18 cellular contexts compared by ENCODE assay signal in genomic region chrX:74579597-74580209, GRCh38. TPM values are rescaled to one million over a fixed set of nuclear protein-coding genes. Genes with fewer than 3 reads are reported as not detected.
DNase-seq lines count a peak whose midpoint lies in the region; ATAC-seq and TF ChIP-seq lines count a peak whose summit lies in the region.
"Had no signal": no experiment of that assay in that cellular context is flagged by ENCODE, and none has a peak within 500 bp of the region (broad histone marks: within the 10 kb centered on the region; RNA-seq: fewer than 3 reads in every experiment).

No MANE protein-coding gene starts in this region.

- TF ChIP-seq EP300 in suprapubic skin (IDR thresholded peaks at IDR 0.05) = no peak

- no peaks in the 10 kb centered on the region for H4K20me1 ChIP-seq in fibroblast of lung (ENCODE audit: control insufficient read depth, extremely low read depth, insufficient read depth, low read length)

- H3K4me3 Mint-ChIP-seq in activated naive CD4-positive, alpha-beta T cell treated with anti-CD3 and anti-CD28 coated beads, Interleukin-2, amount 10 ng/mL, durations not matched to agents 7 days and 5 days = no peak overlapping the region
- H3K4me3 Mint-ChIP-seq in activated T-helper 1 cell treated with anti-CD3 and anti-CD28 coated beads, Interleukin-12 subunit alpha, Interleukin-12 subunit beta, Interleukin-2, Interleukin-4 antibody, amounts not matched to agents 30 ng/mL and 10 ng/mL and 1 ng/mL, durations not matched to agents 14 hours and 24 hours and 36 hours = no peak overlapping the region

- no peaks in the 10 kb centered on the region for H3K9me3 Mint-ChIP-seq in activated naive CD4-positive, alpha-beta T cell treated with anti-CD3 and anti-CD28 coated beads, Interleukin-2, amount 50 U/mL, for 72 hours
- H3K9me3 Mint-ChIP-seq in activated naive CD4-positive, alpha-beta T cell treated with anti-CD3 and anti-CD28 coated beads, Interleukin-2, amount 10 ng/mL, durations not matched to agents 7 days and 5 days = no peaks in the 10 kb centered on the region
- H3K9me3 Mint-ChIP-seq in activated T-helper 1 cell treated with anti-CD3 and anti-CD28 coated beads, Interleukin-12 subunit alpha, Interleukin-12 subunit beta, Interleukin-2, Interleukin-4 antibody, amounts not matched to agents 30 ng/mL and 10 ng/mL and 1 ng/mL, durations not matched to agents 14 hours and 24 hours and 36 hours = no peaks in the 10 kb centered on the region

- no peaks in the 10 kb centered on the region for H3K4me1 ChIP-seq in fibroblast of lung (ENCODE audit: control insufficient read depth, extremely low read depth, insufficient read depth, low read length)
- no peaks in the 10 kb centered on the region for H3K4me1 ChIP-seq in suprapubic skin
- H3K4me1 ChIP-seq: body of pancreas had no signal

- no peak for TF ChIP-seq CTCF in fibroblast of lung (conservative IDR thresholded peaks at IDR 0.05 in 1 of 2, IDR thresholded peaks at IDR 0.05 in 1 of 2; ENCODE audit: low read depth in 1 of 2, low read length in 2 of 2)
- TF ChIP-seq CTCF in suprapubic skin (IDR thresholded peaks at IDR 0.05) = no peak

- no peaks in the 10 kb centered on the region for H3K36me3 Mint-ChIP-seq in activated naive CD4-positive, alpha-beta T cell treated with anti-CD3 and anti-CD28 coated beads, Interleukin-2, amount 50 U/mL, for 72 hours
- peaks cover 11% of the 10 kb centered on the region for H3K36me3 Mint-ChIP-seq in activated naive CD4-positive, alpha-beta T cell treated with anti-CD3 and anti-CD28 coated beads, Interleukin-2, amount 10 ng/mL, durations not matched to agents 7 days and 5 days
- peaks cover 3% of the 10 kb centered on the region for H3K36me3 Mint-ChIP-seq in activated T-helper 1 cell treated with anti-CD3 and anti-CD28 coated beads, Interleukin-12 subunit alpha, Interleukin-12 subunit beta, Interleukin-2, Interleukin-4 antibody, amounts not matched to agents 30 ng/mL and 10 ng/mL and 1 ng/mL, durations not matched to agents 14 hours and 24 hours and 36 hours (ENCODE audit: low read depth)

- no peaks in the 10 kb centered on the region for H3K27me3 Mint-ChIP-seq in activated naive CD4-positive, alpha-beta T cell treated with anti-CD3 and anti-CD28 coated beads, Interleukin-2, amount 10 ng/mL, durations not matched to agents 7 days and 5 days
- no peaks in the 10 kb centered on the region for H3K27me3 Mint-ChIP-seq in activated T-helper 1 cell treated with anti-CD3 and anti-CD28 coated beads, Interleukin-12 subunit alpha, Interleukin-12 subunit beta, Interleukin-2, Interleukin-4 antibody, amounts not matched to agents 30 ng/mL and 10 ng/mL and 1 ng/mL, durations not matched to agents 14 hours and 24 hours and 36 hours (ENCODE audit: insufficient read depth)

- intact Hi-C loops in activated T-helper 1 cell treated with anti-CD3 and anti-CD28 coated beads, Interleukin-12 subunit alpha, Interleukin-12 subunit beta, Interleukin-2, Interleukin-4 antibody, amounts not matched to agents 30 ng/mL and 10 ng/mL and 1 ng/mL, durations not matched to agents 14 hours and 24 hours and 36 hours (cut with micrococcal nuclease) = loop anchor here (2.0 kb wide), 1 partner anchor 39 kb away; no protein-coding TSS in a partner anchor

- ATAC-seq in activated naive CD4-positive, alpha-beta T cell treated with anti-CD3 and anti-CD28 coated beads, Interleukin-2, amount 50 U/mL, for 72 hours = peak; percentile 11 to 67
- no peak for ATAC-seq in HG02588 (IDR thresholded peaks at IDR 0.05; ENCODE audit: unreplicated experiment)
- ATAC-seq: body of pancreas, HCT116, left ventricle myocardium superior had no signal

- no peaks in the 10 kb centered on the region for H3K4me1 Mint-ChIP-seq in activated naive CD4-positive, alpha-beta T cell treated with anti-CD3 and anti-CD28 coated beads, Interleukin-2, amount 10 ng/mL, durations not matched to agents 7 days and 5 days
- H3K4me1 Mint-ChIP-seq in activated T-helper 1 cell treated with anti-CD3 and anti-CD28 coated beads, Interleukin-12 subunit alpha, Interleukin-12 subunit beta, Interleukin-2, Interleukin-4 antibody, amounts not matched to agents 30 ng/mL and 10 ng/mL and 1 ng/mL, durations not matched to agents 14 hours and 24 hours and 36 hours (ENCODE audit: low read depth) = peaks cover under 1% of the 10 kb centered on the region

- no peak for TF ChIP-seq POLR2A in suprapubic skin (IDR thresholded peaks at IDR 0.05)

- 54% methylated on average over 4 of the region's 4 CpGs for WGBS in suprapubic skin

- H3K4me2 ChIP-seq in fibroblast of lung (ENCODE audit: extremely low read depth, insufficient read depth, low read length) = no peak overlapping the region

- H2AFZ ChIP-seq in fibroblast of lung (ENCODE audit: low read length) = no peak overlapping the region

- H3K36me3 ChIP-seq in fibroblast of lung (ENCODE audit: control insufficient read depth, insufficient read depth, low read length) (peaks cover 1% of the 10 kb centered on the region), suprapubic skin (no peaks in the 10 kb centered on the region)

- H3K9me3 ChIP-seq in fibroblast of lung (ENCODE audit: control insufficient read depth, insufficient read depth, low read depth, low read length) (no peaks in the 10 kb centered on the region), suprapubic skin (no peaks in the 10 kb centered on the region)
- H3K9me3 ChIP-seq: body of pancreas had no signal

- H3K27me3 ChIP-seq in fibroblast of lung (ENCODE audit: control insufficient read depth, insufficient read depth, low read length) (no peaks in the 10 kb centered on the region), suprapubic skin (no peaks in the 10 kb centered on the region)
- H3K27me3 ChIP-seq: body of pancreas had no signal

- H3K27ac ChIP-seq in fibroblast of lung (ENCODE audit: insufficient read depth, low read length) = no peak overlapping the region
- H3K27ac ChIP-seq in suprapubic skin = no peak overlapping the region
- H3K27ac ChIP-seq: body of pancreas had no signal

- CTCF ChIA-PET in activated naive CD4-positive, alpha-beta T cell treated with anti-CD3 and anti-CD28 coated beads, Interleukin-2, amount 10 ng/mL, durations not matched to agents 7 days and 5 days (lab: Charles Lee) = no interaction called here

- H3K27ac Mint-ChIP-seq in activated naive CD4-positive, alpha-beta T cell treated with anti-CD3 and anti-CD28 coated beads, Interleukin-2, amount 50 U/mL, for 72 hours = peak overlapping the region in 1 of 2 donors; percentile 20
- no peak overlapping the region for H3K27ac Mint-ChIP-seq in activated naive CD4-positive, alpha-beta T cell treated with anti-CD3 and anti-CD28 coated beads, Interleukin-2, amount 10 ng/mL, durations not matched to agents 7 days and 5 days
- H3K27ac Mint-ChIP-seq in activated T-helper 1 cell treated with anti-CD3 and anti-CD28 coated beads, Interleukin-12 subunit alpha, Interleukin-12 subunit beta, Interleukin-2, Interleukin-4 antibody, amounts not matched to agents 30 ng/mL and 10 ng/mL and 1 ng/mL, durations not matched to agents 14 hours and 24 hours and 36 hours = peak overlapping the region; percentile 55

- H3K9ac ChIP-seq in fibroblast of lung (ENCODE audit: insufficient read depth, low read length) = no peak overlapping the region

- DNase-seq in activated naive CD4-positive, alpha-beta T cell treated with anti-CD3 and anti-CD28 coated beads, Interleukin-2, amount 50 U/mL, for 72 hours (ENCODE audit: low spot score in 2 of 2) = peak in 1 of 2 donors; percentile 1
- no peak for DNase-seq in activated naive CD4-positive, alpha-beta T cell treated with anti-CD3 and anti-CD28 coated beads, Interleukin-2, amount 10 ng/mL, durations not matched to agents 7 days and 5 days
- no peak for DNase-seq in activated T-helper 1 cell treated with anti-CD3 and anti-CD28 coated beads, Interleukin-12 subunit alpha, Interleukin-12 subunit beta, Interleukin-2, Interleukin-4 antibody, amounts not matched to agents 30 ng/mL and 10 ng/mL and 1 ng/mL, durations not matched to agents 14 hours and 24 hours and 36 hours (ENCODE audit: low spot score)
- DNase-seq in fibroblast of lung (ENCODE audit: low read depth in 2 of 2) (peak; percentile 5 to 14), stromal cell of bone marrow (ENCODE audit: low read depth) (peak; percentile 26), GM19238 (ENCODE audit: insufficient read length, low spot score) (no peak), suprapubic skin (ENCODE audit: low spot score in 2 of 2) (no peak)
- DNase-seq: activated CD4-positive, alpha-beta T cell treated with anti-CD3 and anti-CD28 coated beads for 4 hours; body of pancreas; foreskin melanocyte; KBM-7; left ventricle myocardium superior; NCI-H1092; NCI-H2171 treated with DMSO at 0.1 percent for 48 hours; NK-92 treated with Interleukin-12 subunit alpha and Interleukin-12 subunit beta, amount 100 ng/mL, for 24 hours; SHP77 treated with DMSO at 0.1 percent for 48 hours had no signal

- no peak overlapping the region for H3K4me3 ChIP-seq in fibroblast of lung (replicated peaks in 1 of 4; ENCODE audit: control extremely low read depth in 1 of 4, insufficient read depth in 1 of 4, low read depth in 3 of 4, low read length in 4 of 4)
- H3K4me3 ChIP-seq in suprapubic skin = no peak overlapping the region
- H3K4me3 ChIP-seq: body of pancreas had no signal

- H3K79me2 ChIP-seq in fibroblast of lung (ENCODE audit: control insufficient read depth, insufficient read depth, low read length) = no peaks in the 10 kb centered on the region

RNA-seq across cellular contexts. Expression of gene RLIM, which starts 34.7 kb away (rescaled TPM):
- total RNA-seq in activated naive CD4-positive, alpha-beta T cell treated with anti-CD3 and anti-CD28 coated beads, Interleukin-2, amount 50 U/mL, for 72 hours = 10 to 100 TPM; 36.3 to 58.6 TPM
- total RNA-seq in activated T-helper 1 cell treated with anti-CD3 and anti-CD28 coated beads, Interleukin-12 subunit alpha, Interleukin-12 subunit beta, Interleukin-2, Interleukin-4 antibody, amounts not matched to agents 30 ng/mL and 10 ng/mL and 1 ng/mL, durations not matched to agents 14 hours and 24 hours and 36 hours = 30.5 and 31.4 TPM in 2 replicates
- total RNA-seq in fibroblast of lung (46.2 and 57.0 TPM in 2 replicates), suprapubic skin (10 to 100 TPM; 20.8 to 31.3 (median 25.2) TPM)
- polyA plus RNA-seq in fibroblast of lung = 25.0 and 29.9 TPM in 2 replicates
- polyA plus RNA-seq in fibroblast of lung (2012) = 14.7 and 18.7 TPM in 2 replicates
- polyA minus RNA-seq in fibroblast of lung (ENCODE audit: low replicate concordance) = 8.9 and 11.3 TPM in 2 replicates

Comparison
In these comparisons a context has a peak if more than half of its experiments do, and no peak if none do; other contexts are left out.
1. DNase-seq: peak in fibroblast of lung (2 of 2) and stromal cell of bone marrow (single experiment); none in activated naive CD4-positive, alpha-beta T cell treated with anti-CD3 and anti-CD28 coated beads, Interleukin-2, amount 10 ng/mL, durations not matched to agents 7 days and 5 days (single experiment), activated T-helper 1 cell treated with anti-CD3 and anti-CD28 coated beads, Interleukin-12 subunit alpha, Interleukin-12 subunit beta, Interleukin-2, Interleukin-4 antibody, amounts not matched to agents 30 ng/mL and 10 ng/mL and 1 ng/mL, durations not matched to agents 14 hours and 24 hours and 36 hours (single experiment), GM19238 (single experiment) and suprapubic skin (0 of 2).